1 cellular context compared by ENCODE assay signal in the genomic region with DNA sequence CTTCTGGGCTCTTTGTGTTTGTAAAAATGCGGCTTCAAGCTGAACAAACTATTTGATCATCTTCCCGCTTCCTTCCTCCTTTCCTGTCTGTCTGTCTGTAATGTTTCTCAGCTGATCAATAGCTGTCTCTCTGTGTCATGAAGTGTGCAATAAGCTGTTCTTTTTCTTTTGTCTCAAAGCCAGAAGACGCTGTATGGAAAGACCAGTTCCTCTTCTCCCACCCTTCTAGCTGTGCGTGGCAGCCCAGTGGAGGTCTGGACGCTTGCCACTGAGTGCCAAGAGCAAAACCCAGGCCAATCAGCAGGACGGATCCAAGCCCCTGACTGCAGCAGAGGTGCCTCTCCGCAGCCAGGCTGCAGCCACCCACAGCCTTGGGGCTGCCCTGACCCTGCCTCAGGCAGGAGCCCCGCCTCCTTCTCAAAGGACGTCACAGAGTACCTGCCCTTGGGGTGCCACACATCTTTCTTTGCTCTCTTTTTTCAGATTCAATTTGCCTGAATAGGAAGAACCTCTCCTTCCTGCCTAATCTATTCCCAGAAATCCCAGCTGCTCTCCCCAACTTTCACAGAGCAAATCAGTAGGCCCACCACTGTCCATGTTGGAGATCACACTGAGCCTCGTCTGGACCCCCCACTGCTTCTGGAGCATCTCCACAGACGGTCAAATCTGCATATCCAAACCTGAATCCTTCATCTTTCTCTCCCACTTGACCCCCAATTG.
A peak's percentile ranks its signal among the peaks of the same experiment; 100 is the strongest.
TF ChIP-seq lines count a peak whose summit lies in the region.

No MANE protein-coding gene starts in this region.

TF ChIP-seq in H1, 55 proteins besides CTCF, POLR2A, EP300 and RAD21:
- TF ChIP-seq POU5F1 (IDR thresholded peaks at IDR 0.05; ENCODE audit: low read depth, low read length) (no peak), CREB1 (IDR thresholded peaks at IDR 0.05) (0 out of 2 replicates have a peak, but pooled peaks have one; percentile 46), JUND (IDR thresholded peaks at IDR 0.05; ENCODE audit: low read length) (no peak), SRF (IDR thresholded peaks at IDR 0.05; ENCODE audit: low read depth, low read length) (no peak)
